Comparison of ENCODE assay signal across 1 cellular context in the genomic region with DNA sequence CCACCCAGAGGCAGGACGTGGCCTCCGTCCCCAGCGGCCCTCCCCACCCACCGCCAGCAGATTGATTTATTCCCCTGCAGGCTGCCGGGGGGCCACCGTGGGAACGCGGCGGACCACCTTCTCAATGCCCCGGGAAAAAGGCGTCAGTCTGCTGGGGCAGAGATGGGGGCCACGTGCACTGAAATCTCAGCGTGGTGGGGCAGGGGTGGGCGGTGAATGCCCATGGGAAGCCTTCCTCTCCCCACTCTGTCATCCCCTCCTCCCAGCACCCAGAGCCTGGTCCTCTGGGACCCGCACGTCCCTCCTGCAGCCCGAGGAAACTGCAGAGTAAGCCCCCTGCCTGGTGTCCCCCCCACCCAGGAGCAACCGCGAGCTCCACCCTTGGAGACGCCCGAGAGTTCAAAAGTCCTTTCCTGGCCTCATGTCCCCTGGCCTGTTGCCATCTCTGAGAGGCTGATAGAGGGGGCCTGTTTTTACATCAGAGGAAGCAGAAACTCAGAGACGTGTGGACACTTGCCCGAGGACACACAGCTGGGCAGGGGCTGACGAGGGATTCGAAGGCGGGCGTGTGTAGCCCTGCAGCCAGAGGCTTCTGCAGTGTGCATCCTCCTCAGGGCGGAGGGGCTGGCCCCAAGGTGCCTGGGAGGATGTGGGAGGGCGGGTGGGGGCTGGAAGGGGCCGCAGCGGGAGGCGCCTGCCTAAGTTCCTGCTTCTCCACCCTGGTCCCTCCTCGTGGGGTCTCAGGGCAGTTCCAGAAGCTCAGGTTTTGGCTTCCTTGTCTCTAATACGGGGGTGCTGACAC.
A peak's percentile ranks its signal among the peaks of the same experiment; 100 is the strongest.
TF ChIP-seq lines count a peak whose summit lies in the region.

No MANE protein-coding gene starts in this region.

TF ChIP-seq in HepG2, 621 proteins besides CTCF, POLR2A, EP300 and RAD21 (continued from another document):
- TF ChIP-seq, protein P1, sequence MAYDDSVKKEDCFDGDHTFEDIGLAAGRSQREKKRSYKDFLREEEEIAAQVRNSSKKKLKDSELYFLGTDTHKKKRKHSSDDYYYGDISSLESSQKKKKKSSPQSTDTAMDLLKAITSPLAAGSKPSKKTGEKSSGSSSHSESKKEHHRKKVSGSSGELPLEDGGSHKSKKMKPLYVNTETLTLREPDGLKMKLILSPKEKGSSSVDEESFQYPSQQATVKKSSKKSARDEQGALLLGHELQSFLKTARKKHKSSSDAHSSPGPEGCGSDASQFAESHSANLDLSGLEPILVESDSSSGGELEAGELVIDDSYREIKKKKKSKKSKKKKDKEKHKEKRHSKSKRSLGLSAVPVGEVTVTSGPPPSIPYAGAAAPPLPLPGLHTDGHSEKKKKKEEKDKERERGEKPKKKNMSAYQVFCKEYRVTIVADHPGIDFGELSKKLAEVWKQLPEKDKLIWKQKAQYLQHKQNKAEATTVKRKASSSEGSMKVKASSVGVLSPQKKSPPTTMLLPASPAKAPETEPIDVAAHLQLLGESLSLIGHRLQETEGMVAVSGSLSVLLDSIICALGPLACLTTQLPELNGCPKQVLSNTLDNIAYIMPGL (CRISPR knock-in tag; IDR thresholded peaks at IDR 0.05; ENCODE audit: borderline replicate concordance in 1 of 2, low read depth in 1 of 2), result no peak
- no peak for TF ChIP-seq ZNF253 (CRISPR knock-in tag; IDR thresholded peaks at IDR 0.05; ENCODE audit: borderline replicate concordance)
- no peak for TF ChIP-seq PHF8 (CRISPR knock-in tag; IDR thresholded peaks at IDR 0.05)
- TF ChIP-seq ZFP36 (IDR thresholded peaks at IDR 0.05; ENCODE audit: borderline replicate concordance, low read depth, low read length, partially characterized antibody), result peak; percentile 31
- TF ChIP-seq ZNF768 (CRISPR knock-in tag; IDR thresholded peaks at IDR 0.05), result peak; percentile 97
- no peak for TF ChIP-seq ATAD3A (CRISPR knock-in tag; IDR thresholded peaks at IDR 0.05)
- TF ChIP-seq BCL6 (CRISPR knock-in tag; IDR thresholded peaks at IDR 0.05), result no peak
- TF ChIP-seq NFATC3 (CRISPR knock-in tag; IDR thresholded peaks at IDR 0.05), result no peak
- TF ChIP-seq, protein P2, sequence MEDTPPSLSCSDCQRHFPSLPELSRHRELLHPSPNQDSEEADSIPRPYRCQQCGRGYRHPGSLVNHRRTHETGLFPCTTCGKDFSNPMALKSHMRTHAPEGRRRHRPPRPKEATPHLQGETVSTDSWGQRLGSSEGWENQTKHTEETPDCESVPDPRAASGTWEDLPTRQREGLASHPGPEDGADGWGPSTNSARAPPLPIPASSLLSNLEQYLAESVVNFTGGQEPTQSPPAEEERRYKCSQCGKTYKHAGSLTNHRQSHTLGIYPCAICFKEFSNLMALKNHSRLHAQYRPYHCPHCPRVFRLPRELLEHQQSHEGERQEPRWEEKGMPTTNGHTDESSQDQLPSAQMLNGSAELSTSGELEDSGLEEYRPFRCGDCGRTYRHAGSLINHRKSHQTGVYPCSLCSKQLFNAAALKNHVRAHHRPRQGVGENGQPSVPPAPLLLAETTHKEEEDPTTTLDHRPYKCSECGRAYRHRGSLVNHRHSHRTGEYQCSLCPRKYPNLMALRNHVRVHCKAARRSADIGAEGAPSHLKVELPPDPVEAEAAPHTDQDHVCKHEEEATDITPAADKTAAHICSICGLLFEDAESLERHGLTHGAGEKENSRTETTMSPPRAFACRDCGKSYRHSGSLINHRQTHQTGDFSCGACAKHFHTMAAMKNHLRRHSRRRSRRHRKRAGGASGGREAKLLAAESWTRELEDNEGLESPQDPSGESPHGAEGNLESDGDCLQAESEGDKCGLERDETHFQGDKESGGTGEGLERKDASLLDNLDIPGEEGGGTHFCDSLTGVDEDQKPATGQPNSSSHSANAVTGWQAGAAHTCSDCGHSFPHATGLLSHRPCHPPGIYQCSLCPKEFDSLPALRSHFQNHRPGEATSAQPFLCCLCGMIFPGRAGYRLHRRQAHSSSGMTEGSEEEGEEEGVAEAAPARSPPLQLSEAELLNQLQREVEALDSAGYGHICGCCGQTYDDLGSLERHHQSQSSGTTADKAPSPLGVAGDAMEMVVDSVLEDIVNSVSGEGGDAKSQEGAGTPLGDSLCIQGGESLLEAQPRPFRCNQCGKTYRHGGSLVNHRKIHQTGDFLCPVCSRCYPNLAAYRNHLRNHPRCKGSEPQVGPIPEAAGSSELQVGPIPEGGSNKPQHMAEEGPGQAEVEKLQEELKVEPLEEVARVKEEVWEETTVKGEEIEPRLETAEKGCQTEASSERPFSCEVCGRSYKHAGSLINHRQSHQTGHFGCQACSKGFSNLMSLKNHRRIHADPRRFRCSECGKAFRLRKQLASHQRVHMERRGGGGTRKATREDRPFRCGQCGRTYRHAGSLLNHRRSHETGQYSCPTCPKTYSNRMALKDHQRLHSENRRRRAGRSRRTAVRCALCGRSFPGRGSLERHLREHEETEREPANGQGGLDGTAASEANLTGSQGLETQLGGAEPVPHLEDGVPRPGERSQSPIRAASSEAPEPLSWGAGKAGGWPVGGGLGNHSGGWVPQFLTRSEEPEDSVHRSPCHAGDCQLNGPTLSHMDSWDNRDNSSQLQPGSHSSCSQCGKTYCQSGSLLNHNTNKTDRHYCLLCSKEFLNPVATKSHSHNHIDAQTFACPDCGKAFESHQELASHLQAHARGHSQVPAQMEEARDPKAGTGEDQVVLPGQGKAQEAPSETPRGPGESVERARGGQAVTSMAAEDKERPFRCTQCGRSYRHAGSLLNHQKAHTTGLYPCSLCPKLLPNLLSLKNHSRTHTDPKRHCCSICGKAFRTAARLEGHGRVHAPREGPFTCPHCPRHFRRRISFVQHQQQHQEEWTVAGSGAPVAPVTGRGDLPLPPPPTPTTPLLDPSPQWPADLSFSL (CRISPR knock-in tag; IDR thresholded peaks at IDR 0.05), result no peak
- TF ChIP-seq ZNF782 (CRISPR knock-in tag; IDR thresholded peaks at IDR 0.05; ENCODE audit: borderline replicate concordance), result no peak
- no peak for TF ChIP-seq CBX5 (CRISPR knock-in tag; IDR thresholded peaks at IDR 0.05; ENCODE audit: borderline replicate concordance)
